ENCODE assay signal across 33 cellular contexts in genomic region chr14:68559949-68560348, GRCh38.
"Had no signal": no experiment of that assay in that cellular context is flagged by ENCODE, and none has a peak within 500 bp of the region (broad histone marks: within the 10 kb centered on the region; RNA-seq: fewer than 3 reads in every experiment).

No MANE protein-coding gene starts in this region.

- H3K36me3 ChIP-seq: ascending aorta, Peyer's patch, SJSA1 had no signal

- ATAC-seq: activated CD4-positive, alpha-beta T cell treated with anti-CD3 and anti-CD28 coated beads for 36 hours; activated CD8-positive, alpha-beta T cell treated with anti-CD3 and anti-CD28 coated beads, Interleukin-2, amount 10 ng/mL, durations not matched to agents 7 days and 5 days; PC-3 had no signal

- H3K4me3 ChIP-seq: ascending aorta, Peyer's patch, SJSA1 had no signal

- H3K9me3 Mint-ChIP-seq: activated CD4-positive, alpha-beta T cell treated with anti-CD3 and anti-CD28 coated beads, Interleukin-2, amount 10 ng/mL, durations not matched to agents 7 days and 5 days; activated naive CD4-positive, alpha-beta T cell treated with anti-CD3 and anti-CD28 coated beads, Interleukin-2, amount 50 U/mL, for 24 hours; activated T-cell treated with anti-CD3 and anti-CD28 coated beads, Interleukin-2, amount 50 U/mL, for 24 hours; activated T-helper 2 cell treated with anti-CD3 and anti-CD28 coated beads, Interferon-gamma antibody, Interleukin-2, Interleukin-4, amounts not matched to agents 10 μg/mL and 5 μg/mL and 100 μg/mL, durations not matched to agents 14 hours and 24 hours and 36 hours; T-helper 1 cell treated with Interleukin-12 subunit alpha and Interleukin-12 subunit beta and Interleukin-4 antibody, amounts not matched to agents 30 μg/mL and 1 μg/mL, for 36 hours; T-helper 2 cell treated with Interferon-gamma antibody and Interleukin-4, amounts not matched to agents 5 μg/mL and 100 μg/mL, for 36 hours had no signal

- H3K9me3 ChIP-seq: ascending aorta, Peyer's patch, SJSA1, SK-N-SH had no signal

- H3K36me3 Mint-ChIP-seq: activated naive CD4-positive, alpha-beta T cell treated with anti-CD3 and anti-CD28 coated beads, Interleukin-2, amount 50 U/mL, for 24 hours; activated naive CD8-positive, alpha-beta T cell treated with anti-CD3 and anti-CD28 coated beads, Interleukin-2, amount 10 ng/mL, durations not matched to agents 7 days and 5 days had no signal

- H3K4me2 ChIP-seq: KMS-11, SK-N-SH had no signal

- DNase-seq: activated CD4-positive, alpha-beta T cell treated with anti-CD3 and anti-CD28 coated beads for 36 hours; activated CD4-positive, alpha-beta T cell treated with anti-CD3 and anti-CD28 coated beads, Interleukin-2, amount 10 ng/mL, durations not matched to agents 7 days and 5 days; activated CD4-positive, alpha-beta T cell treated with anti-CD3 and anti-CD28 coated beads, Interleukin-2, amount 50 U/mL, for 48 hours; activated CD8-positive, alpha-beta T cell treated with anti-CD3 and anti-CD28 coated beads, Interleukin-2, amount 10 ng/mL, durations not matched to agents 7 days and 5 days; activated gamma-delta T cell; activated naive CD4-positive, alpha-beta T cell treated with Interleukin-2 at 50 U/mL for 16 hours; activated naive CD8-positive, alpha-beta T cell treated with anti-CD3 and anti-CD28 coated beads, Interleukin-2, amount 10 ng/mL, durations not matched to agents 7 days and 5 days; activated T-cell treated with anti-CD3 and anti-CD28 coated beads, Interleukin-2, amount 50 U/mL, for 24 hours; amygdala; NCI-H1092 treated with DMSO at 0.1 percent for 48 hours; NCI-H1417; NCI-H146; NCI-H187; NCI-H2029 treated with DMSO at 0.1 percent for 48 hours; NCI-H2107; NCI-H2171; NCI-H510A; NCI-H526; NCI-H748 treated with DMSO at 0.1 percent for 48 hours; NK-92 treated with Interleukin-12 subunit alpha and Interleukin-12 subunit beta, amount 100 ng/mL, for 24 hours; PC-3; Peyer's patch; RPMI8226; SHP77 treated with DMSO at 0.1 percent for 48 hours; SK-N-SH had no signal

- H3K9ac ChIP-seq: KMS-11, SK-N-SH had no signal

- H3K4me3 Mint-ChIP-seq: activated CD4-positive, alpha-beta T cell treated with anti-CD3 and anti-CD28 coated beads for 36 hours; activated CD4-positive, alpha-beta T cell treated with anti-CD3 and anti-CD28 coated beads, Interleukin-2, amount 10 ng/mL, durations not matched to agents 7 days and 5 days; activated CD8-positive, alpha-beta T cell treated with anti-CD3 and anti-CD28 coated beads, Interleukin-2, amount 10 ng/mL, durations not matched to agents 7 days and 5 days; activated naive CD4-positive, alpha-beta T cell treated with anti-CD3 and anti-CD28 coated beads, Interleukin-2, amount 50 U/mL, for 24 hours; activated naive CD8-positive, alpha-beta T cell treated with anti-CD3 and anti-CD28 coated beads, Interleukin-2, amount 10 ng/mL, durations not matched to agents 7 days and 5 days; activated T-cell treated with anti-CD3 and anti-CD28 coated beads, Interleukin-2, amount 50 U/mL, for 24 hours; T-helper 1 cell treated with Interleukin-12 subunit alpha and Interleukin-12 subunit beta and Interleukin-4 antibody, amounts not matched to agents 30 μg/mL and 1 μg/mL, for 36 hours; T-helper 2 cell treated with Interferon-gamma antibody and Interleukin-4, amounts not matched to agents 5 μg/mL and 100 μg/mL, for 36 hours had no signal

- H3K27me3 Mint-ChIP-seq: activated CD4-positive, alpha-beta T cell treated with anti-CD3 and anti-CD28 coated beads for 36 hours; activated CD4-positive, alpha-beta T cell treated with anti-CD3 and anti-CD28 coated beads, Interleukin-2, amount 10 ng/mL, durations not matched to agents 7 days and 5 days; activated naive CD4-positive, alpha-beta T cell treated with anti-CD3 and anti-CD28 coated beads, Interleukin-2, amount 50 U/mL, for 24 hours; activated naive CD8-positive, alpha-beta T cell treated with anti-CD3 and anti-CD28 coated beads, Interleukin-2, amount 10 ng/mL, durations not matched to agents 7 days and 5 days; activated T-cell treated with anti-CD3 and anti-CD28 coated beads, Interleukin-2, amount 50 U/mL, for 24 hours had no signal

- H3K27ac ChIP-seq: KMS-11, Peyer's patch, SJSA1 had no signal

- H3K9me2 ChIP-seq: SK-N-SH had no signal

- H3K27ac Mint-ChIP-seq: activated CD4-positive, alpha-beta T cell treated with anti-CD3 and anti-CD28 coated beads for 36 hours; activated CD4-positive, alpha-beta T cell treated with anti-CD3 and anti-CD28 coated beads, Interleukin-2, amount 10 ng/mL, durations not matched to agents 7 days and 5 days; activated CD8-positive, alpha-beta T cell treated with anti-CD3 and anti-CD28 coated beads, Interleukin-2, amount 10 ng/mL, durations not matched to agents 7 days and 5 days; activated naive CD4-positive, alpha-beta T cell treated with anti-CD3 and anti-CD28 coated beads, Interleukin-2, amount 50 U/mL, for 24 hours; activated naive CD8-positive, alpha-beta T cell treated with anti-CD3 and anti-CD28 coated beads, Interleukin-2, amount 10 ng/mL, durations not matched to agents 7 days and 5 days; activated T-cell treated with anti-CD3 and anti-CD28 coated beads, Interleukin-2, amount 50 U/mL, for 24 hours; activated T-helper 2 cell treated with anti-CD3 and anti-CD28 coated beads, Interferon-gamma antibody, Interleukin-2, Interleukin-4, amounts not matched to agents 10 μg/mL and 5 μg/mL and 100 μg/mL, durations not matched to agents 14 hours and 24 hours and 36 hours; T-helper 1 cell treated with Interleukin-12 subunit alpha and Interleukin-12 subunit beta and Interleukin-4 antibody, amounts not matched to agents 30 μg/mL and 1 μg/mL, for 36 hours; T-helper 2 cell treated with Interferon-gamma antibody and Interleukin-4, amounts not matched to agents 5 μg/mL and 100 μg/mL, for 36 hours had no signal

- H3K27me3 ChIP-seq: ascending aorta, Peyer's patch, SJSA1 had no signal

- FAIRE-seq: TTC549 had no signal
